34 cellular contexts compared by ENCODE assay signal in the genomic region with DNA sequence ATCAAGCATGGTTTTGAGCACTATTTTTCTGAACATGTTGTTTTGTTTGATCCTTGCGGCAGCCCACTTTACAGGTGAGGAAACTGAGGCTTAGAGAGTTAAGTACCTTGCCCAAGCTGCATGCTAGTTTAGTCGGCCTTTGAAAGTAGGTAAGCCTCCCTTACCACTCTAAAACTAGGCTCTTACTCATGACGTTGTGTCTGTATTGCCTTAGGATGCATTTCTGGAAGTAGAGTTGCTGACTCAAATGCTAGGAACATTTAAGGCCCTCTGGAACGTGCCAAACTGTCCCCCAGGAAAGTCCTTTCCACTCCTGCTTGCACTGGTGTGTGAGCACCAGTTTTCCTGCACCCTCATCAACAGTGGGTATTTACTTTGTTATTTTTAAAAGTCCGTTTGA.
"Had no signal": no experiment of that assay in that cellular context is flagged by ENCODE, and none has a peak within 500 bp of the region (broad histone marks: within the 10 kb centered on the region; RNA-seq: fewer than 3 reads in every experiment).

No MANE protein-coding gene starts in this region.

- H3K27me3 ChIP-seq: adrenal gland, ascending aorta, cardiac muscle cell had no signal

- H3K4me3 ChIP-seq: adrenal gland, ascending aorta, cardiac muscle cell had no signal

- H3K36me3 ChIP-seq: adrenal gland, cardiac muscle cell had no signal

- ATAC-seq: activated CD8-positive, alpha-beta T cell treated with anti-CD3 and anti-CD28 coated beads for 36 hours; activated naive CD4-positive, alpha-beta T cell treated with anti-CD3 and anti-CD28 coated beads, Interleukin-2, amount 50 U/mL, for 72 hours; activated T-cell treated with anti-CD3 and anti-CD28 coated beads, Interleukin-2, amount 50 U/mL, for 4 hours; activated T-cell treated with anti-CD3 and anti-CD28 coated beads, Interleukin-2, amount 50 U/mL, for 72 hours; activated T-helper 17 cell treated with anti-CD3 and anti-CD28 coated beads, Interleukin-2, amount 50 U/mL, for 72 hours had no signal

- H3K27ac ChIP-seq: adrenal gland, cardiac muscle cell, VCaP had no signal

- H3K9me3 ChIP-seq: adrenal gland, ascending aorta had no signal

- FAIRE-seq: bronchial epithelial cell, TTC549 had no signal

- DNase-seq: activated B cell treated with CpG ODN at 0.5 μM for 24 hours; activated CD4-positive, alpha-beta memory T cell treated with anti-CD3 and anti-CD28 coated beads for 36 hours; activated CD4-positive, alpha-beta T cell treated with anti-CD3 and anti-CD28 coated beads for 4 hours; activated CD4-positive, alpha-beta T cell treated with anti-CD3 and anti-CD28 coated beads, Interleukin-2, amount 10 ng/mL, durations not matched to agents 24 days and 14 days; activated CD4-positive, alpha-beta T cell treated with anti-CD3 and anti-CD28 coated beads, Interleukin-2, amount 50 U/mL, for 1 hour; activated CD4-positive, alpha-beta T cell treated with anti-CD3 and anti-CD28 coated beads, Interleukin-2, amount 50 U/mL, for 4 hours; activated CD4-positive, CD25-positive, alpha-beta regulatory T cell treated with anti-CD3 and anti-CD28 coated beads, Interleukin-2, amount 50 U/mL, for 72 hours; activated CD8-positive, alpha-beta memory T cell treated with anti-CD3 and anti-CD28 coated beads, Interleukin-2, amount 50 U/mL, for 4 hours; activated CD8-positive, alpha-beta T cell treated with anti-CD3 and anti-CD28 coated beads for 36 hours; activated effector memory CD4-positive, alpha-beta T cell treated with anti-CD3 and anti-CD28 coated beads, Interleukin-2, amount 50 U/mL, for 16 hours; activated gamma-delta T cell treated with Interleukin-2 at 50 U/mL for 16 hours; activated naive CD4-positive, alpha-beta T cell; activated naive CD4-positive, alpha-beta T cell treated with anti-CD3 and anti-CD28 coated beads for 36 hours; activated naive CD4-positive, alpha-beta T cell treated with anti-CD3 and anti-CD28 coated beads, Interleukin-2, amount 50 U/mL, for 16 hours; activated naive CD8-positive, alpha-beta T cell treated with anti-CD3 and anti-CD28 coated beads for 36 hours; activated T-cell treated with anti-CD3 and anti-CD28 coated beads for 4 hours; activated T-cell treated with anti-CD3 and anti-CD28 coated beads, Interleukin-2, amount 50 U/mL, for 1 hour; activated T-cell treated with anti-CD3 and anti-CD28 coated beads, Interleukin-2, amount 50 U/mL, for 4 hours; activated T-cell treated with anti-CD3 and anti-CD28 coated beads, Interleukin-2, amount 50 U/mL, for 72 hours; adrenal gland; amygdala; anterior cingulate cortex; caudate nucleus; cerebellar nuclear complex; T-helper 1 cell; T-helper 2 cell; T-helper 9 cell had no signal
